8 cellular contexts compared by ENCODE assay signal in the genomic region with DNA sequence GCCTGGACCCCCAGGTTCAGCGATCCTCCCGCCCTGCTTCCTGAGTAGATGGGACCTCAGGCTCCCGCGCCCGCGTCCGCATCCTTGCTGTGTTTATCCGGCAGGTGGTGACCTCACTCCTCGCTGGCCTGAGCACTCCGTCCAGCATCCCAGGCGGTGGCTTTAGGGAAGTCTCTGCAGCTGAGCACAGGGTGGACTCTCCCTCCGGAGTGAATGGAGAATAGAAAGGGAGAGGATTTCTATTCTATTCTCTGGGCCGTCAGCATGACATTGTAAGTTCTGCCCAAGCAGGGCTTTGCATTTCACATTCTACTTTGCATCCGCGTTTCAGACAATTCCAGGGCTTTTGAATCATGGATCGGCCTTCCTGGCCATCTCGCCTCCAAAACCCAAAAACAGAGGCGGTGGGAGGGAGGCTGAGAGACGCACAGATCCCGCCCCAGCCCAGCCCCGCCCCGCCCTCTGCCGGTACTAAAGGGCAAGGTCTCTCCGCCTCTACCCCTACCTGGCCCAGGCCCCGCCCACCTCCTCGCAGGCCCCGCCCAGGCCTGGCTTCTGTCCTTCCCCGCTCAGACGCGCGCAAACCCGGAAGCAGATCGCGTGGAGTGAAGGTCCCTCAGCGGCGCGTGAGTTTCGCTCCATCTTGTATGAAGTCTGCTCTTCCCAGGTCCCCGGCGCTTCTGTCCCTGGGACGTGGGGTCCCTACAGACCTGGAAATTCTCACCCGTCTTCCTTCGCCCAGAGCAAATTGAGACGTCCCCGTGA. TPM values are rescaled to one million over a fixed set of nuclear protein-coding genes. Genes with fewer than 3 reads are reported as not detected.
A peak's percentile ranks its signal among the peaks of the same experiment; 100 is the strongest.
DNase-seq lines count a peak whose midpoint lies in the region; ATAC-seq, FAIRE-seq and TF ChIP-seq lines count a peak whose summit lies in the region.

A gene (plus strand): TSS at position 572 of the 765 bp plus-strand sequence. CDS start 6,577 bp downstream, outside the sequence.

- H3K9me2 ChIP-seq in DOHH2 (replicated peaks; ENCODE audit: control insufficient read depth, low read length) (no peaks in the 10 kb centered on the region), Karpas-422 (replicated peaks; ENCODE audit: insufficient read depth, low read length) (no peaks in the 10 kb centered on the region)

- FAIRE-seq in frontal cortex (lab: Jason Lieb, UNC), result no peak

- H3K27me3 ChIP-seq in DOHH2 (ENCODE audit: control insufficient read depth, low read length) (no peaks in the 10 kb centered on the region), Karpas-422 (ENCODE audit: low read length) (no peaks in the 10 kb centered on the region), neutrophil (peaks cover 13% of the 10 kb centered on the region)

- peaks cover 31% of the 10 kb centered on the region for H3K79me2 ChIP-seq in DOHH2 (ENCODE audit: control insufficient read depth, low read length)
- H3K79me2 ChIP-seq in Karpas-422 (ENCODE audit: low read length), result peaks cover 32% of the 10 kb centered on the region

- peak within 1 kb of the TSS; percentile 78 for H3K9ac ChIP-seq in Karpas-422 (ENCODE audit: low read length)

- H2AFZ ChIP-seq in Karpas-422 (ENCODE audit: low read length), result peak within 1 kb of the TSS; percentile 85

- H3K4me1 ChIP-seq in DOHH2 (ENCODE audit: control insufficient read depth, low read length) (peaks cover 11% of the 10 kb centered on the region), Karpas-422 (ENCODE audit: low read length) (peaks cover 10% of the 10 kb centered on the region), neutrophil (ENCODE audit: control insufficient read depth in 1 of 2, insufficient read depth in 1 of 2, low read depth in 1 of 2, low read length in 1 of 2) (peaks cover 13% of the 10 kb centered on the region in 2 experiments)

- H3K9me3 ChIP-seq in DOHH2 (ENCODE audit: control insufficient read depth, insufficient read depth, low read length) (peaks cover 15% of the 10 kb centered on the region), Karpas-422 (ENCODE audit: low read length) (peaks cover 9% of the 10 kb centered on the region), neutrophil (no peaks in the 10 kb centered on the region)

- TF ChIP-seq CTCF in DOHH2 (IDR thresholded peaks at IDR 0.05; ENCODE audit: low read depth, low read length, poor library complexity, severe bottlenecking), result no peak
- TF ChIP-seq CTCF in neutrophil (IDR thresholded peaks at IDR 0.05), result peak; percentile 49

- H3K36me3 ChIP-seq in DOHH2 (ENCODE audit: control insufficient read depth, low read length) (peaks cover 12% of the 10 kb centered on the region), Karpas-422 (ENCODE audit: insufficient read depth, low read length) (peaks cover 15% of the 10 kb centered on the region), neutrophil (no peaks in the 10 kb centered on the region)

- DNase-seq in Karpas-422 (peak; percentile 99), SHP77 (lab: John Stamatoyannopoulos, UW) (peak; percentile 74 to 86), activated gamma-delta T cell treated with Interleukin-2 at 50 U/mL for 16 hours (peak; percentile 97), frontal cortex (ENCODE audit: low spot score in 2 of 2) (peak; percentile 73 to 84), substantia nigra (lab: John Stamatoyannopoulos, UW) (peak in 48 of 49 donors; percentile 16 to 91 (median 60))

- H3F3A ChIP-seq in DOHH2 (ENCODE audit: control insufficient read depth, insufficient read depth), result no peaks in the 10 kb centered on the region

- peak within 1 kb of the TSS; percentile 97 for H3K4me3 ChIP-seq in DOHH2 (ENCODE audit: low read length)
- peak within 1 kb of the TSS; percentile 78 for H3K4me3 ChIP-seq in Karpas-422 (ENCODE audit: low read length)
- peak within 1 kb of the TSS; percentile 68 to 69 for H3K4me3 ChIP-seq in neutrophil (ENCODE audit: low read depth in 1 of 2, low read length in 1 of 2)

- ATAC-seq in GM21786 (IDR thresholded peaks at IDR 0.05; ENCODE audit: unreplicated experiment), result peak; percentile 99

- H3K27ac ChIP-seq in DOHH2 (ENCODE audit: low read depth, low read length), result peak within 1 kb of the TSS; percentile 51
- no peak within 1 kb of the TSS for H3K27ac ChIP-seq in Karpas-422 (ENCODE audit: low read length)
- peak within 1 kb of the TSS; percentile 20 for H3K27ac ChIP-seq in neutrophil
- H3K27ac ChIP-seq in substantia nigra (ENCODE audit: low read depth, low read length, poor library complexity, severe bottlenecking), result peak within 1 kb of the TSS; percentile 40

- H3K4me2 ChIP-seq in DOHH2 (ENCODE audit: low read length), result peak within 1 kb of the TSS; percentile 90
- peak within 1 kb of the TSS; percentile 83 for H3K4me2 ChIP-seq in Karpas-422 (ENCODE audit: low read depth, low read length, poor library complexity, severe bottlenecking)

- H4K20me1 ChIP-seq in DOHH2 (ENCODE audit: control insufficient read depth, insufficient read depth, low read depth, low read length) (no peaks in the 10 kb centered on the region), Karpas-422 (ENCODE audit: insufficient read depth, low read depth, low read length) (no peaks in the 10 kb centered on the region)

RNA-seq across cellular contexts. Expression of the gene that starts here (rescaled TPM):
- 24.8 and 47.1 TPM in 2 replicates for total RNA-seq in Karpas-422 (2014; rRNA removed; shearing (Covaris generic); ENCODE audit: low replicate concordance)
- 37.5 TPM for total RNA-seq in frontal cortex
